In the genomic region with DNA sequence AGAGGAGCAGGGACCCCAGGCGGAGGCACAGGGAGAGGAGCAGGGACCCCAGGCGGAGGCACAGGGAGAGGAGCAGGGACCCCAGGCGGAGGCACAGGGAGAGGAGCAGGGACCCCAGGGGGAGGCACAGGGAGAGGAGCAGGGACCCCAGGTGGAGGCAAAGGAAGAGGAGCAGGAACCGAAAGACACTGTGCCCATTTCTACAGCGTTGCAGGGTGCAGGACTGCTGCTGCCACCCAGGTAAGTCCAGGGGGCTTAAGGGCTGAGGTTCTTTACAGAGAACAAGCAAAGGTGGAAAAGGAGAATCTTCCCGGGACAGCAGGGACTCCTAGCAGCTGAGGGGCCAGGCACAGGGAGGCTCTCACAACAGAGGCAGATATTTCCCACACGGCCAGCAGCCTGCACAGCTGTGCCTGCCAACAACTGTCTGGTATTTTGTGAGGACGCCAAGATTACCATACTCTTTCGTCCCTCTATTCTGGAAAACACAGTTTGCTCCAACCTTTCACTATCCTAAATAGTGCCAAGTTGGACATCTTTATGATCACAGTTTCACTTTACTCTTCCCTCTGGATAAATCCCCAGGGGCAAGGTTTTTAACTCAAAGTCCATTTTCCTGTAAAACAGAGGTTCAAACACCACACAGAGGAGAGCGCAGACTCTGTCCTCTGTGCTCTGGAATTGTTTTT, we compare ENCODE assay signal across 17 cellular contexts. TPM values are rescaled to one million over a fixed set of nuclear protein-coding genes. Genes with fewer than 3 reads are reported as not detected.
DNase-seq lines count a peak whose midpoint lies in the region.
"Had no signal": no experiment of that assay in that cellular context is flagged by ENCODE, and none has a peak within 500 bp of the region (broad histone marks: within the 10 kb centered on the region; RNA-seq: fewer than 3 reads in every experiment).

No MANE protein-coding gene starts in this region.

- H3K36me3 Mint-ChIP-seq in activated CD4-positive, alpha-beta memory T cell treated with anti-CD3 and anti-CD28 coated beads, Interleukin-2, amount 10 ng/mL, durations not matched to agents 7 days and 5 days (ENCODE audit: low read depth): no peaks in the 10 kb centered on the region
- H3K36me3 Mint-ChIP-seq: CD4-positive, CD25-positive, alpha-beta regulatory T cell had no signal

- no peak overlapping the region for H3K4me3 Mint-ChIP-seq in activated CD4-positive, alpha-beta memory T cell treated with anti-CD3 and anti-CD28 coated beads, Interleukin-2, amount 10 ng/mL, durations not matched to agents 7 days and 5 days
- H3K4me3 Mint-ChIP-seq: activated CD4-positive, alpha-beta T cell treated with anti-CD3 and anti-CD28 coated beads for 36 hours; CD4-positive, CD25-positive, alpha-beta regulatory T cell had no signal

- no peaks in the 10 kb centered on the region for H3K9me3 ChIP-seq in adipocyte (ENCODE audit: control insufficient read depth, low read length)
- H3K9me3 ChIP-seq: left lung, pancreas had no signal

- POLR2A ChIA-PET in activated CD4-positive, alpha-beta memory T cell treated with anti-CD3 and anti-CD28 coated beads, Interleukin-2, amount 10 ng/mL, durations not matched to agents 7 days and 5 days (lab: Charles Lee): no interaction called here

- intact Hi-C loops in cardiac septum (cut with DNase I): no loop called here

- H3K27ac ChIP-seq in rectal smooth muscle tissue (ENCODE audit: low read depth, low read length): peak overlapping the region; percentile 6
- H3K27ac ChIP-seq: left lung, pancreas had no signal

- no peak overlapping the region for H3K27ac Mint-ChIP-seq in activated CD4-positive, alpha-beta memory T cell treated with anti-CD3 and anti-CD28 coated beads, Interleukin-2, amount 10 ng/mL, durations not matched to agents 7 days and 5 days
- H3K27ac Mint-ChIP-seq: activated CD4-positive, alpha-beta T cell treated with anti-CD3 and anti-CD28 coated beads for 36 hours; CD4-positive, CD25-positive, alpha-beta regulatory T cell had no signal

- H3K4me1 Mint-ChIP-seq in activated CD4-positive, alpha-beta memory T cell treated with anti-CD3 and anti-CD28 coated beads, Interleukin-2, amount 10 ng/mL, durations not matched to agents 7 days and 5 days: no peaks in the 10 kb centered on the region
- H3K4me1 Mint-ChIP-seq: activated CD4-positive, alpha-beta T cell treated with anti-CD3 and anti-CD28 coated beads for 36 hours; CD4-positive, CD25-positive, alpha-beta regulatory T cell had no signal

- H3K4me3 ChIP-seq in adipocyte (ENCODE audit: low read length) (peak overlapping the region; percentile 56), rectal smooth muscle tissue (ENCODE audit: low read length) (no peak overlapping the region)
- H3K4me3 ChIP-seq: left lung, pancreas had no signal

- H3K4me1 ChIP-seq in adipocyte (ENCODE audit: control insufficient read depth, insufficient read depth, low read length): peaks cover 24% of the 10 kb centered on the region
- no peaks in the 10 kb centered on the region for H3K4me1 ChIP-seq in rectal smooth muscle tissue (ENCODE audit: control insufficient read depth, insufficient read depth, low read length)
- H3K4me1 ChIP-seq: left lung, pancreas had no signal

- H3K9me3 Mint-ChIP-seq in activated CD4-positive, alpha-beta memory T cell treated with anti-CD3 and anti-CD28 coated beads, Interleukin-2, amount 10 ng/mL, durations not matched to agents 7 days and 5 days: peaks cover 4% of the 10 kb centered on the region

- DNase-seq in AG20443 (ENCODE audit: low spot score) (peak; percentile 63), adipocyte (ENCODE audit: low read depth) (peak; percentile 54), cardiac septum (ENCODE audit: low spot score) (peak; percentile 53), NCI-H146 (lab: John Stamatoyannopoulos, UW) (no peak), dermis blood vessel endothelial cell (no peak), occipital lobe (lab: John Stamatoyannopoulos, UW) (no peak)
- no peak for DNase-seq in activated CD4-positive, alpha-beta memory T cell treated with anti-CD3 and anti-CD28 coated beads, Interleukin-2, amount 10 ng/mL, durations not matched to agents 7 days and 5 days
- DNase-seq: activated CD4-positive, alpha-beta T cell treated with anti-CD3 and anti-CD28 coated beads for 36 hours; activated effector memory CD4-positive, alpha-beta T cell treated with anti-CD3 and anti-CD28 coated beads, Interleukin-2, amount 50 U/mL, for 16 hours; CD4-positive, CD25-positive, alpha-beta regulatory T cell; cerebellar nuclear complex; NCI-H1930; NCI-H446 treated with DMSO at 0.1 percent for 48 hours; NK-92 treated with Interleukin-12 subunit alpha and Interleukin-12 subunit beta, amount 100 ng/mL, for 24 hours had no signal

- H3K27me3 ChIP-seq in adipocyte (replicated peaks; ENCODE audit: control insufficient read depth, insufficient read depth, low read length) (no peaks in the 10 kb centered on the region), rectal smooth muscle tissue (ENCODE audit: control insufficient read depth, insufficient read depth, low read length) (no peaks in the 10 kb centered on the region)
- H3K27me3 ChIP-seq: pancreas had no signal

- CTCF ChIA-PET in activated CD4-positive, alpha-beta memory T cell treated with anti-CD3 and anti-CD28 coated beads, Interleukin-2, amount 10 ng/mL, durations not matched to agents 7 days and 5 days (lab: Charles Lee): no interaction called here

- no peak overlapping the region for H3K9ac ChIP-seq in adipocyte (ENCODE audit: low read length)
- H3K9ac ChIP-seq in rectal smooth muscle tissue (ENCODE audit: low read length): no peak overlapping the region

- no peaks in the 10 kb centered on the region for H3K27me3 Mint-ChIP-seq in activated CD4-positive, alpha-beta memory T cell treated with anti-CD3 and anti-CD28 coated beads, Interleukin-2, amount 10 ng/mL, durations not matched to agents 7 days and 5 days

- H3K36me3 ChIP-seq in adipocyte (ENCODE audit: control insufficient read depth, insufficient read depth, low read length, severe bottlenecking) (no peaks in the 10 kb centered on the region), rectal smooth muscle tissue (ENCODE audit: control insufficient read depth, insufficient read depth, low read length) (no peaks in the 10 kb centered on the region)
- H3K36me3 ChIP-seq: left lung, pancreas had no signal

RNA-seq across cellular contexts. Expression of gene SHANK2, which starts 39.4 kb away (rescaled TPM):
- 0.11 TPM for total RNA-seq in cardiac septum
- total RNA-seq in activated CD4-positive, alpha-beta memory T cell treated with anti-CD3 and anti-CD28 coated beads, Interleukin-2, amount 10 ng/mL, durations not matched to agents 7 days and 5 days: not detected
- total RNA-seq in dermis blood vessel endothelial cell: 0.37 and 0.68 TPM in 2 replicates
- total RNA-seq in occipital lobe: 47.1 TPM
- total RNA-seq: activated CD4-positive, alpha-beta T cell treated with anti-CD3 and anti-CD28 coated beads for 36 hours; CD4-positive, CD25-positive, alpha-beta regulatory T cell had no signal

Comparison
In these comparisons a context has a peak if more than half of its experiments do, and no peak if none do; other contexts are left out.
1. DNase-seq: peak in AG20443 (single experiment), adipocyte (single experiment) and cardiac septum (single experiment); none in activated CD4-positive, alpha-beta memory T cell treated with anti-CD3 and anti-CD28 coated beads, Interleukin-2, amount 10 ng/mL, durations not matched to agents 7 days and 5 days (single experiment), NCI-H146 (single experiment), dermis blood vessel endothelial cell (single experiment) and occipital lobe (single experiment).
2. RNA of gene SHANK2, which starts 39.4 kb away (total RNA-seq): 47.1 TPM in occipital lobe (single experiment); 0.37 to 0.68 TPM in dermis blood vessel endothelial cell, 0.11 TPM in cardiac septum (single experiment) and not detected in activated CD4-positive, alpha-beta memory T cell treated with anti-CD3 and anti-CD28 coated beads, Interleukin-2, amount 10 ng/mL, durations not matched to agents 7 days and 5 days; every median in the first group is over 10 times any median in the second.